Comparison of ENCODE assay signal across 16 cellular contexts in the genomic region with DNA sequence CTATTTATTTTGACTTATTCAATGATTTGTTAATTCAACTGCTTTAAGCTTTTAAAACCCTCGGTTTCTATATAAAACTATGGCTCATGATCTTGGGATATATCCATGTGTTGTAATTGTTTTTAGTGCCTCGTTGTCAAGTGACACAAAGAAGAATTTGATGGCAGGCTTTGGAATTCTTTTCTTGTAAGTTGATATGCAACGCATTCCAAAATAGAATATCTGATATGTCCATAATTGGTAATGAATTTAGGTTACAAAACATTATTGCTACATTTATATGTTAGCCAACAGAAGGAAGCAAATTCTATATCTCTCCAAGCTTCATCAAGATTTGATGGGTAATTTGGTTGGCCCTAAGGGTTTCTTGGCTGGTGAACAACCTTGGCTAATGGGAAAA.
A peak's percentile ranks its signal among the peaks of the same experiment; 100 is the strongest.
DNase-seq lines count a peak whose midpoint lies in the region; ATAC-seq and TF ChIP-seq lines count a peak whose summit lies in the region.
"Had no signal": no experiment of that assay in that cellular context is flagged by ENCODE, and none has a peak within 500 bp of the region (broad histone marks: within the 10 kb centered on the region; RNA-seq: fewer than 3 reads in every experiment).

No MANE protein-coding gene starts in this region.

- no peak for TF ChIP-seq EP300 in SK-N-SH (IDR thresholded peaks at IDR 0.05; ENCODE audit: borderline replicate concordance in 1 of 2, low read depth in 1 of 2, low read length in 1 of 2)

- no peak for TF ChIP-seq RAD21 in SK-N-SH (IDR thresholded peaks at IDR 0.05; ENCODE audit: low read length)

- no peak for TF ChIP-seq POLR2A in thyroid gland (IDR thresholded peaks at IDR 0.05)

- no peak for DNase-seq in SK-N-SH
- DNase-seq in adipocyte (ENCODE audit: low read depth), result peak; percentile 60
- DNase-seq in myocyte (ENCODE audit: low read depth), result peak; percentile 25
- DNase-seq in thyroid gland, result no peak
- DNase-seq in activated CD8-positive, alpha-beta memory T cell treated with anti-CD3 and anti-CD28 coated beads for 24 hours, result no peak
- no peak for DNase-seq in HUDEP-2 (lab: John Stamatoyannopoulos, UW; ENCODE audit: unreplicated experiment in 76 of 76)
- DNase-seq: C1 segment of cervical spinal cord; CD4-positive, alpha-beta T cell; DMS79 treated with DMSO at 0.1 percent for 48 hours; GDM1; H7 had no signal

- no peak overlapping the region for H2AFZ ChIP-seq in SK-N-SH (ENCODE audit: low read depth)

- H3K27me3 ChIP-seq in SK-N-SH (ENCODE audit: insufficient read depth) (no peaks in the 10 kb centered on the region), adipocyte (replicated peaks; ENCODE audit: control insufficient read depth, insufficient read depth, low read length) (no peaks in the 10 kb centered on the region), thyroid gland (no peaks in the 10 kb centered on the region)

- POLR2A ChIA-PET in SK-N-SH (lab: Yijun Ruan, JAX), result no interaction called here

- no peaks in the 10 kb centered on the region for H3K79me2 ChIP-seq in SK-N-SH (ENCODE audit: insufficient read depth)

- no peaks in the 10 kb centered on the region for H3K9me2 ChIP-seq in SK-N-SH

- H3K27ac ChIP-seq in SK-N-SH (ENCODE audit: low read depth in 2 of 2, low read length in 1 of 2) (no peak overlapping the region), thyroid gland (no peak overlapping the region)
- H3K27ac ChIP-seq: 22Rv1, KMS-11 had no signal

- TF ChIP-seq CTCF in SK-N-SH (IDR thresholded peaks at IDR 0.05) (no peak), thyroid gland (IDR thresholded peaks at IDR 0.05) (no peak)

- no peak overlapping the region for H3K4me2 ChIP-seq in SK-N-SH
- H3K4me2 ChIP-seq: KMS-11 had no signal

- no peak overlapping the region for H3K9ac ChIP-seq in SK-N-SH
- H3K9ac ChIP-seq in adipocyte (ENCODE audit: low read length), result peak overlapping the region; percentile 62
- H3K9ac ChIP-seq: KMS-11 had no signal

- H3K4me1 ChIP-seq in SK-N-SH (ENCODE audit: control insufficient read depth in 1 of 2, insufficient read depth in 2 of 2, low read depth in 1 of 2, low read length in 1 of 2) (no peaks in the 10 kb centered on the region), adipocyte (ENCODE audit: control insufficient read depth, insufficient read depth, low read length) (peaks cover 9% of the 10 kb centered on the region), thyroid gland (no peaks in the 10 kb centered on the region)

- H3K36me3 ChIP-seq in SK-N-SH (replicated peaks in 1 of 2; ENCODE audit: control insufficient read depth in 1 of 2, insufficient read depth in 2 of 2, low read length in 1 of 2) (no peaks in the 10 kb centered on the region), adipocyte (ENCODE audit: control insufficient read depth, insufficient read depth, low read length, severe bottlenecking) (no peaks in the 10 kb centered on the region), thyroid gland (no peaks in the 10 kb centered on the region)

- intact Hi-C loops in thyroid gland (cut with DNase I), result no loop called here

- H4K20me1 ChIP-seq in SK-N-SH (ENCODE audit: insufficient read depth), result no peaks in the 10 kb centered on the region

- CTCF ChIA-PET in SK-N-SH (lab: Yijun Ruan, JAX), result no interaction called here

- WGBS in SK-N-SH (ENCODE audit: low lambda C conversion rate), result 2% methylated on average over 3 of the region's 3 CpGs
- 54 to 87% methylated on average over 3 of the region's 3 CpGs for WGBS in thyroid gland, 2 donors

- no peaks in the 10 kb centered on the region for H3F3A ChIP-seq in SK-N-SH (replicated peaks; ENCODE audit: insufficient read depth)

- ATAC-seq in SK-N-SH treated with all-trans-retinoic acid at 6 μM for 48 hours (no peak), GM21529 (IDR thresholded peaks at IDR 0.05; ENCODE audit: unreplicated experiment) (no peak)
- ATAC-seq: HepG2 had no signal

- no peak overlapping the region for H3K4me3 ChIP-seq in SK-N-SH (ENCODE audit: low read depth in 2 of 2, low read length in 1 of 2)
- H3K4me3 ChIP-seq in adipocyte (ENCODE audit: low read length), result no peak overlapping the region
- H3K4me3 ChIP-seq in thyroid gland (replicated peaks in 1 of 3), result no peak overlapping the region

- no peaks in the 10 kb centered on the region for H3K9me3 ChIP-seq in SK-N-SH
- no peaks in the 10 kb centered on the region for H3K9me3 ChIP-seq in adipocyte (ENCODE audit: control insufficient read depth, low read length)
- no peaks in the 10 kb centered on the region for H3K9me3 ChIP-seq in thyroid gland

TF ChIP-seq in SK-N-SH treated with all-trans-retinoic acid at 6 μM for 48 hours, 23 proteins besides CTCF, POLR2A, EP300 and RAD21 (continues in another document):
- TF ChIP-seq, protein P1, sequence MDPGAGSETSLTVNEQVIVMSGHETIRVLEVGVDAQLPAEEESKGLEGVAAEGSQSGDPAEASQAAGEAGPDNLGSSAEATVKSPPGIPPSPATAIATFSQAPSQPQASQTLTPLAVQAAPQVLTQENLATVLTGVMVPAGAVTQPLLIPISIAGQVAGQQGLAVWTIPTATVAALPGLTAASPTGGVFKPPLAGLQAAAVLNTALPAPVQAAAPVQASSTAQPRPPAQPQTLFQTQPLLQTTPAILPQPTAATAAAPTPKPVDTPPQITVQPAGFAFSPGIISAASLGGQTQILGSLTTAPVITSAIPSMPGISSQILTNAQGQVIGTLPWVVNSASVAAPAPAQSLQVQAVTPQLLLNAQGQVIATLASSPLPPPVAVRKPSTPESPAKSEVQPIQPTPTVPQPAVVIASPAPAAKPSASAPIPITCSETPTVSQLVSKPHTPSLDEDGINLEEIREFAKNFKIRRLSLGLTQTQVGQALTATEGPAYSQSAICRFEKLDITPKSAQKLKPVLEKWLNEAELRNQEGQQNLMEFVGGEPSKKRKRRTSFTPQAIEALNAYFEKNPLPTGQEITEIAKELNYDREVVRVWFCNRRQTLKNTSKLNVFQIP (CRISPR knock-in tag; IDR thresholded peaks at IDR 0.05; ENCODE audit: borderline replicate concordance, low read depth), result no peak
- TF ChIP-seq ZNF565 (CRISPR knock-in tag; conservative IDR thresholded peaks at IDR 0.05; ENCODE audit: low read depth), result no peak
- TF ChIP-seq ARNTL (CRISPR knock-in tag; IDR thresholded peaks at IDR 0.05; ENCODE audit: borderline replicate concordance, low read depth), result no peak

TF ChIP-seq in SK-N-SH, 30 proteins besides CTCF, POLR2A, EP300 and RAD21:
- TF ChIP-seq SMC3 (IDR thresholded peaks at IDR 0.05; ENCODE audit: low read depth, low read length) (no peak), MEF2A (IDR thresholded peaks at IDR 0.05; ENCODE audit: borderline replicate concordance, low read depth) (no peak), MAX (IDR thresholded peaks at IDR 0.05; ENCODE audit: low read depth) (no peak), USF1 (IDR thresholded peaks at IDR 0.05; ENCODE audit: borderline replicate concordance, low read depth) (no peak), RXRA (IDR thresholded peaks at IDR 0.05; ENCODE audit: borderline replicate concordance, low read depth) (no peak), NRF1 (IDR thresholded peaks at IDR 0.05; ENCODE audit: low read depth, low read length) (no peak)

Comparison
In these comparisons a context has a peak if more than half of its experiments do, and no peak if none do; other contexts are left out.
1. DNase-seq: peak in adipocyte (single experiment) and myocyte (single experiment); none in SK-N-SH (single experiment), thyroid gland (0 of 2), activated CD8-positive, alpha-beta memory T cell treated with anti-CD3 and anti-CD28 coated beads for 24 hours (single experiment) and HUDEP-2 (0 of 76).